Comparison of ENCODE assay signal across 1 cellular context in genomic region chr15:34754171-34754580, GRCh38.
TF ChIP-seq lines count a peak whose summit lies in the region.

No MANE protein-coding gene starts in this region.

TF ChIP-seq in GM23338, 12 proteins besides CTCF, POLR2A, EP300 and RAD21 (continued from another document):
- TF ChIP-seq ZNF462 (CRISPR knock-in tag; IDR thresholded peaks at IDR 0.05) (no peak), STAT1 (IDR thresholded peaks at IDR 0.05; ENCODE audit: unreplicated experiment) (no peak), JUNB (IDR thresholded peaks at IDR 0.05; ENCODE audit: unreplicated experiment) (no peak), ETS1 (IDR thresholded peaks at IDR 0.05) (no peak), EZH2phosphoT487 (IDR thresholded peaks at IDR 0.05; ENCODE audit: unreplicated experiment) (no peak), POLR2AphosphoS5 (IDR thresholded peaks at IDR 0.05; ENCODE audit: low read depth) (no peak), ZNF331 (CRISPR knock-in tag; IDR thresholded peaks at IDR 0.05; ENCODE audit: low read depth) (no peak), CREB1 (CRISPR knock-in tag; IDR thresholded peaks at IDR 0.05; ENCODE audit: low read depth) (no peak), EZH2 (IDR thresholded peaks at IDR 0.05; ENCODE audit: low read depth, unreplicated experiment) (no peak)
TF ChIP-seq in GM23338: peak in this region for 0.
